In genomic region chr1:110114173-110114572, GRCh38 we compare ENCODE assay signal across 31 cellular contexts. TPM values are rescaled to one million over a fixed set of nuclear protein-coding genes. Genes with fewer than 3 reads are reported as not detected.
DNase-seq lines count a peak whose midpoint lies in the region; FAIRE-seq and TF ChIP-seq lines count a peak whose summit lies in the region.
"Had no signal": no experiment of that assay in that cellular context is flagged by ENCODE, and none has a peak within 500 bp of the region (broad histone marks: within the 10 kb centered on the region; RNA-seq: fewer than 3 reads in every experiment).

No MANE protein-coding gene starts in this region.

- TF ChIP-seq CTCF in HEK293 (tag by site-specific recombination; IDR thresholded peaks at IDR 0.05) (no peak), H1 (IDR thresholded peaks at IDR 0.05; ENCODE audit: control extremely low read depth in 1 of 3, insufficient read depth in 1 of 3, low read depth in 1 of 3, low read length in 3 of 3) (no peak), type B pancreatic cell (conservative IDR thresholded peaks at IDR 0.05) (no peak)

- peaks cover 58% of the 10 kb centered on the region for H3K27me3 Mint-ChIP-seq in type B pancreatic cell

- TF ChIP-seq EP300 in H1 (IDR thresholded peaks at IDR 0.05; ENCODE audit: borderline replicate concordance in 1 of 2, low read depth in 2 of 2, low read length in 2 of 2): no peak

- H3K56ac ChIP-seq in H1 (replicated peaks; ENCODE audit: insufficient read length, low read depth, low read length): no peak overlapping the region

- H2BK20ac ChIP-seq in H1 (ENCODE audit: low read length): no peak overlapping the region

- WGBS in H1 (ENCODE audit: extremely low coverage in 1 of 2, insufficient coverage in 1 of 2, insufficient read length in 1 of 2, insufficient replicate concordance in 2 of 2, low coverage in 1 of 2, low lambda C conversion rate in 2 of 2, missing lambda C conversion rate in 1 of 2), 2 experiments: 88% methylated on average over 5 of the region's 5 CpGs; no CpG with 5 or more reads in 1 of the 2 experiments

- peak; percentile 45 for DNase-seq in NCI-H748 (lab: John Stamatoyannopoulos, UW; ENCODE audit: unreplicated experiment)
- no peak for DNase-seq in NCI-H748 treated with DMSO at 0.1 percent for 48 hours (lab: John Stamatoyannopoulos, UW)
- no peak for DNase-seq in Karpas-422
- no peak for DNase-seq in H1 (ENCODE audit: low read depth in 1 of 2, low spot score in 2 of 2)
- no peak for DNase-seq in type B pancreatic cell (ENCODE audit: extremely low spot score, unreplicated experiment)
- DNase-seq in anterior cingulate cortex (lab: John Stamatoyannopoulos, UW): no peak
- DNase-seq: 8988T; ACHN; BE2C; C1 segment of cervical spinal cord; CD4-positive, alpha-beta memory T cell; CD4-positive, CD25-positive, alpha-beta regulatory T cell; CD8-positive, alpha-beta memory T cell; DMS 273 treated with DMSO at 0.1 percent for 48 hours; DMS153; DMS53; DMS79; DND-41; EL; GDM1 had no signal

- no peak overlapping the region for H2BK120ac ChIP-seq in H1 (replicated peaks; ENCODE audit: low read depth, low read length)

- peaks cover 21% of the 10 kb centered on the region for H3K4me1 Mint-ChIP-seq in type B pancreatic cell (ENCODE audit: unreplicated experiment)
- H3K4me1 Mint-ChIP-seq: CD14-positive monocyte; CD4-positive, alpha-beta memory T cell; CD4-positive, CD25-positive, alpha-beta regulatory T cell; CD8-positive, alpha-beta memory T cell had no signal

- H3K79me1 ChIP-seq in H1 (ENCODE audit: low read depth, low read length): no peaks in the 10 kb centered on the region

- H3K9me3 Mint-ChIP-seq in type B pancreatic cell: no peaks in the 10 kb centered on the region
- H3K9me3 Mint-ChIP-seq: CD4-positive, alpha-beta memory T cell had no signal

- no peak overlapping the region for H2AFZ ChIP-seq in Karpas-422 (ENCODE audit: low read length)
- H2AFZ ChIP-seq in H1 (ENCODE audit: low read length): no peak overlapping the region

- H2BK5ac ChIP-seq in H1 (ENCODE audit: low read depth, low read length): no peak overlapping the region

- H3K9me3 ChIP-seq in HEK293 (ENCODE audit: control insufficient read depth, insufficient read depth, low read depth, low read length): no peaks in the 10 kb centered on the region
- no peaks in the 10 kb centered on the region for H3K9me3 ChIP-seq in Karpas-422 (ENCODE audit: low read length)
- H3K9me3 ChIP-seq in H1 (ENCODE audit: insufficient read depth in 2 of 2, low read depth in 1 of 2, low read length in 1 of 2): no peaks in the 10 kb centered on the region
- H3K9me3 ChIP-seq: BE2C, BLaER1 had no signal

- H3K4ac ChIP-seq in H1 (replicated peaks; ENCODE audit: insufficient read length, low read depth, low read length): no peak overlapping the region

- H4K20me1 ChIP-seq in Karpas-422 (ENCODE audit: insufficient read depth, low read depth, low read length) (no peaks in the 10 kb centered on the region), H1 (replicated peaks in 1 of 2; ENCODE audit: control insufficient read depth in 1 of 2, insufficient read depth in 2 of 2, low read length in 2 of 2) (no peaks in the 10 kb centered on the region)
- H4K20me1 ChIP-seq: BLaER1 had no signal

- H3K4me2 ChIP-seq in Karpas-422 (ENCODE audit: low read depth, low read length, poor library complexity, severe bottlenecking) (no peak overlapping the region), H1 (ENCODE audit: insufficient read depth in 1 of 2, low read depth in 2 of 2, low read length in 2 of 2) (no peak overlapping the region)
- H3K4me2 ChIP-seq: BLaER1 had no signal

- no peak overlapping the region for H3K27ac Mint-ChIP-seq in type B pancreatic cell
- H3K27ac Mint-ChIP-seq: CD14-positive monocyte; CD4-positive, alpha-beta memory T cell had no signal

- H3K4me3 Mint-ChIP-seq in type B pancreatic cell: no peak overlapping the region
- H3K4me3 Mint-ChIP-seq: CD14-positive monocyte; CD4-positive, alpha-beta memory T cell; CD4-positive, CD25-positive, alpha-beta regulatory T cell had no signal

- H3K9ac ChIP-seq in Karpas-422 (ENCODE audit: low read length) (peak overlapping the region; percentile 28; the same call in 1 of the 2 replicates), H1 (replicated peaks in 1 of 4; ENCODE audit: extremely low read depth in 1 of 4, low read depth in 3 of 4, low read length in 3 of 4) (no peak overlapping the region; a peak in 1 of 7 replicates)
- H3K9ac ChIP-seq: BLaER1 had no signal

- 0 out of 2 replicates have a peak overlapping the region, but pooled peaks have one; percentile 39 for H2AK5ac ChIP-seq in H1 (ENCODE audit: low read depth, low read length)

- no peaks in the 10 kb centered on the region for H3K36me3 Mint-ChIP-seq in type B pancreatic cell
- H3K36me3 Mint-ChIP-seq: CD14-positive monocyte; CD4-positive, alpha-beta memory T cell; CD4-positive, CD25-positive, alpha-beta regulatory T cell; CD8-positive, alpha-beta memory T cell had no signal

- POLR2A ChIA-PET in HEK293 (lab: Yijun Ruan, JAX): interaction anchor here (1.4 kb wide), 1 partner anchor 10 kb away, joined by 3 read pairs; no protein-coding TSS in a partner anchor
- POLR2A ChIA-PET in H1 (lab: Charles Lee; ENCODE audit: partially characterized antibody): interaction anchor here (0.7 to 0.8 kb wide), 2 partner anchors 11 to 56 kb away, joined by 3 read pairs; no protein-coding TSS in a partner anchor

- CTCF ChIA-PET in HEK293 (lab: Yijun Ruan, JAX): interaction anchor here (1.1 to 6.6 kb wide), 4 partner anchors 26 to 382 kb away, joined by 4 to 63 read pairs (median 8); no protein-coding TSS in a partner anchor
- CTCF ChIA-PET in H1 (lab: Charles Lee; ENCODE audit: partially characterized antibody): interaction anchor here (1.1 to 27.0 kb wide), 6 partner anchors 10 to 382 kb away, joined by 3 to 845 read pairs (median 47); no protein-coding TSS in a partner anchor

- H3K14ac ChIP-seq in H1 (ENCODE audit: insufficient read length): no peak overlapping the region

- H3K79me2 ChIP-seq in Karpas-422 (ENCODE audit: low read length) (no peaks in the 10 kb centered on the region), H1 (ENCODE audit: control insufficient read depth in 1 of 2, insufficient read depth in 2 of 2, low read length in 2 of 2) (no peaks in the 10 kb centered on the region)

- no peak for TF ChIP-seq RAD21 in H1 (IDR thresholded peaks at IDR 0.05 in 1 of 2, conservative IDR thresholded peaks at IDR 0.05 in 1 of 2; ENCODE audit: low read depth in 2 of 2, low read length in 2 of 2)

- H3K4me1 ChIP-seq in HEK293 (ENCODE audit: control insufficient read depth, insufficient read depth, low read length): no peaks in the 10 kb centered on the region
- peaks cover 70% of the 10 kb centered on the region for H3K4me1 ChIP-seq in Karpas-422 (ENCODE audit: low read length)
- no peaks in the 10 kb centered on the region; a peak in 1 of 7 replicates for H3K4me1 ChIP-seq in H1 (replicated peaks in 1 of 4; ENCODE audit: control insufficient read depth in 3 of 4, insufficient read depth in 4 of 4, low read length in 3 of 4)
- H3K4me1 ChIP-seq: BLaER1 had no signal

- H3K4me3 ChIP-seq in HEK293 (ENCODE audit: low read depth, low read length) (no peak overlapping the region), Karpas-422 (ENCODE audit: low read length) (no peak overlapping the region), H1 (ENCODE audit: extremely low read depth in 1 of 4, insufficient read depth in 2 of 4, low read depth in 3 of 4, low read length in 4 of 4) (no peak overlapping the region)
- H3K4me3 ChIP-seq: BLaER1, GM12878 had no signal

- H3K27ac ChIP-seq in HEK293 (ENCODE audit: extremely low read depth, low read depth, low read length): no peak overlapping the region
- peak overlapping the region; percentile 80 for H3K27ac ChIP-seq in Karpas-422 (ENCODE audit: low read length)
- no peak overlapping the region for H3K27ac ChIP-seq in H1 (ENCODE audit: low read depth, low read length)
- H3K27ac ChIP-seq: BLaER1 had no signal

- no peak for TF ChIP-seq POLR2A in H1 (IDR thresholded peaks at IDR 0.05; ENCODE audit: control extremely low read depth in 1 of 2, low read depth in 2 of 2, low read length in 2 of 2)

- no peaks in the 10 kb centered on the region for H3K23me2 ChIP-seq in H1 (ENCODE audit: low read depth, low read length)

- H2BK12ac ChIP-seq in H1 (ENCODE audit: low read depth, low read length): no peak overlapping the region

- no peaks in the 10 kb centered on the region for H3K27me3 ChIP-seq in Karpas-422 (ENCODE audit: low read length)
- no peaks in the 10 kb centered on the region; a peak in 1 of 7 replicates for H3K27me3 ChIP-seq in H1 (replicated peaks in 1 of 4; ENCODE audit: control insufficient read depth in 3 of 4, extremely low read depth in 1 of 4, insufficient read depth in 3 of 4, low read length in 3 of 4)
- H3K27me3 ChIP-seq: BE2C, BLaER1 had no signal

- no peak overlapping the region for H4K8ac ChIP-seq in H1 (ENCODE audit: extremely low read depth, insufficient read depth, low read length)

- no peak overlapping the region for H4K5ac ChIP-seq in H1 (ENCODE audit: insufficient read length, low read depth, low read length)

- no peak overlapping the region for H4K91ac ChIP-seq in H1 (replicated peaks; ENCODE audit: insufficient read length, low read length)

- H3K18ac ChIP-seq in H1 (ENCODE audit: extremely low read depth, low read length): no peak overlapping the region

- no peak overlapping the region for H2BK15ac ChIP-seq in H1 (ENCODE audit: low read length)

- FAIRE-seq in H1 (lab: Jason Lieb, UNC): no peak
- FAIRE-seq: A204.1, GM12878, GM12892, GM18507 had no signal

- no peaks in the 10 kb centered on the region for H3K9me2 ChIP-seq in Karpas-422 (replicated peaks; ENCODE audit: insufficient read depth, low read length)

- H3K23ac ChIP-seq in H1 (ENCODE audit: insufficient read length): no peak overlapping the region

- H3K36me3 ChIP-seq in HEK293 (ENCODE audit: control insufficient read depth in 2 of 2, insufficient read depth in 1 of 2, low read length in 2 of 2) (no peaks in the 10 kb centered on the region), Karpas-422 (ENCODE audit: insufficient read depth, low read length) (no peaks in the 10 kb centered on the region), H1 (ENCODE audit: control insufficient read depth in 2 of 4, insufficient read depth in 4 of 4, low read length in 3 of 4) (no peaks in the 10 kb centered on the region)
- H3K36me3 ChIP-seq: BE2C, BLaER1 had no signal

RNA-seq across cellular contexts. Expression of gene UBL4B, which starts 1.9 kb away (rescaled TPM):
- total RNA-seq in Karpas-422 (2014; rRNA removed; shearing (Covaris generic); ENCODE audit: low replicate concordance): 0.19 and 0.47 TPM in 2 replicates
- not detected in 2 replicates for total RNA-seq in H1 (2021; fragmentation: NEBNext Ultra II Directional; extraction: Animal tissue kit (Norgen Biotek cat#: 25700))
- 0.06 and 0.11 TPM in 2 replicates for polyA plus RNA-seq in H1 (2011; rRNA removed)
- polyA plus RNA-seq in H1 (2011; cell fraction: cytosol; rRNA removed): 0.14 TPM
- 0.14 TPM for polyA plus RNA-seq in H1 (2011; cell fraction: nucleus; rRNA removed)
- polyA plus RNA-seq in H1 (2012, experiment 1 of 2): not detected in 4 replicates
- polyA plus RNA-seq in H1 (2012, experiment 2 of 2): not detected
- not detected for polyA plus RNA-seq in H1 (2013, experiment 1 of 2)
- not detected for polyA plus RNA-seq in H1 (2013, experiment 2 of 2)
- not detected in 2 replicates for polyA minus RNA-seq in H1 (2011; rRNA and poly(A)+ RNA removed)
- not detected for polyA minus RNA-seq in H1 (2011; cell fraction: cytosol; rRNA and poly(A)+ RNA removed)
- polyA minus RNA-seq in H1 (2011; cell fraction: nucleus; rRNA and poly(A)+ RNA removed): not detected
- 1.0 TPM in 1 of 2 replicates, not detected in the other for total RNA-seq in type B pancreatic cell (ENCODE audit: low replicate concordance)
- total RNA-seq: A673; CD4-positive, alpha-beta memory T cell; CD4-positive, CD25-positive, alpha-beta regulatory T cell; CD8-positive, alpha-beta memory T cell; Daoy; G401 had no signal
- polyA plus RNA-seq: AG04450; CD14-positive monocyte; CD4-positive, alpha-beta memory T cell; CD4-positive, CD25-positive, alpha-beta regulatory T cell; CD8-positive, alpha-beta memory T cell had no signal

RNA-seq across cellular contexts. Expression of gene SLC6A17, which starts 36.1 kb away (rescaled TPM):
- total RNA-seq in Karpas-422 (2014; rRNA removed; shearing (Covaris generic); ENCODE audit: low replicate concordance): not detected in 2 replicates
- total RNA-seq in H1 (2021; fragmentation: NEBNext Ultra II Directional; extraction: Animal tissue kit (Norgen Biotek cat#: 25700)): 0.28 and 0.29 TPM in 2 replicates
- polyA plus RNA-seq in H1 (2011; rRNA removed): 0.08 and 0.15 TPM in 2 replicates
- 0.10 TPM for polyA plus RNA-seq in H1 (2011; cell fraction: cytosol; rRNA removed)
- 1.3 TPM for polyA plus RNA-seq in H1 (2011; cell fraction: nucleus; rRNA removed)
- 0.24 to 0.34 TPM (median 0.26 TPM) in 4 replicates for polyA plus RNA-seq in H1 (2012, experiment 1 of 2)
- polyA plus RNA-seq in H1 (2012, experiment 2 of 2): 0.63 TPM
- 0.16 TPM for polyA plus RNA-seq in H1 (2013, experiment 1 of 2)
- 0.17 TPM for polyA plus RNA-seq in H1 (2013, experiment 2 of 2)
- 0.16 and 1.2 TPM in 2 replicates for polyA minus RNA-seq in H1 (2011; rRNA and poly(A)+ RNA removed)
- polyA minus RNA-seq in H1 (2011; cell fraction: cytosol; rRNA and poly(A)+ RNA removed): 0.88 TPM
- polyA minus RNA-seq in H1 (2011; cell fraction: nucleus; rRNA and poly(A)+ RNA removed): 1.6 TPM
- 0.50 and 0.58 TPM in 2 replicates for total RNA-seq in type B pancreatic cell (ENCODE audit: low replicate concordance)
- total RNA-seq: A673; CD4-positive, alpha-beta memory T cell; CD4-positive, CD25-positive, alpha-beta regulatory T cell; GM12878 had no signal
- polyA plus RNA-seq: CD14-positive monocyte; CD4-positive, alpha-beta memory T cell; CD4-positive, CD25-positive, alpha-beta regulatory T cell; CD8-positive, alpha-beta memory T cell; GM12878 had no signal

RNA-seq across cellular contexts. Expression of gene ALX3, which starts 43.7 kb away (rescaled TPM):
- not detected in 2 replicates for total RNA-seq in Karpas-422 (2014; rRNA removed; shearing (Covaris generic); ENCODE audit: low replicate concordance)
- not detected in 2 replicates for total RNA-seq in H1 (2021; fragmentation: NEBNext Ultra II Directional; extraction: Animal tissue kit (Norgen Biotek cat#: 25700))
- 0.06 and 0.20 TPM in 2 replicates for polyA plus RNA-seq in H1 (2011; rRNA removed)
- polyA plus RNA-seq in H1 (2011; cell fraction: cytosol; rRNA removed): 0.05 TPM
- not detected for polyA plus RNA-seq in H1 (2011; cell fraction: nucleus; rRNA removed)
- polyA plus RNA-seq in H1 (2012, experiment 1 of 2): 0.10 to 0.12 TPM in 2 of 4 replicates, not detected in the others
- not detected for polyA plus RNA-seq in H1 (2012, experiment 2 of 2)
- polyA plus RNA-seq in H1 (2013, experiment 1 of 2): 0.02 TPM
- polyA plus RNA-seq in H1 (2013, experiment 2 of 2): 0.07 TPM
- not detected in 2 replicates for polyA minus RNA-seq in H1 (2011; rRNA and poly(A)+ RNA removed)
- polyA minus RNA-seq in H1 (2011; cell fraction: cytosol; rRNA and poly(A)+ RNA removed): not detected
- not detected for polyA minus RNA-seq in H1 (2011; cell fraction: nucleus; rRNA and poly(A)+ RNA removed)
- 1.4 and 19.8 TPM in 2 replicates for total RNA-seq in type B pancreatic cell (ENCODE audit: low replicate concordance)
- total RNA-seq: CD4-positive, alpha-beta memory T cell; CD4-positive, CD25-positive, alpha-beta regulatory T cell; CD8-positive, alpha-beta memory T cell; Daoy; G401; GM12878 had no signal
- polyA plus RNA-seq: AG04450; CD14-positive monocyte; CD4-positive, alpha-beta memory T cell; CD4-positive, CD25-positive, alpha-beta regulatory T cell; CD8-positive, alpha-beta memory T cell; GM12878 had no signal
